In the genomic region with DNA sequence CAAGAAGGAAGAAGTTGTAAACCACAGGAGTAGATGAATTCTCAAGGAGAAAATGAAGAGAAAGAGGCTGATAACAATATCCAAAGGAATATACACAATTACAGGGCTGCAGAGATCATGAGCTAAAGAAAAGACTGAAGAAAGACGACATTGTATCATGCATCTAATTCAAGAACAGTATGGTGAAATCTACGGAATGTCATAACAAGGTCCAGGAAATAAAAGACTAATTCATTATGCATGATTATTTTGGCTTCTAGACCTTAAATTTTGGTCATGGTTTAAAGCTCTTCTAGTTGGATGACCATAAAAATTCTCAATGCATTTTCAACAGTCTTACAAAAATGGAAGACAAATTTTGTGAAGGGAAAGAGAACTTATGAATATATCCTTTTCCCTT, we compare ENCODE assay signal across 17 cellular contexts.
"Had no signal": no experiment of that assay in that cellular context is flagged by ENCODE, and none has a peak within 500 bp of the region (broad histone marks: within the 10 kb centered on the region; RNA-seq: fewer than 3 reads in every experiment).

No MANE protein-coding gene starts in this region.

- H3K4me3 Mint-ChIP-seq: activated naive CD4-positive, alpha-beta T cell treated with anti-CD3 and anti-CD28 coated beads for 36 hours; activated T-helper 1 cell treated with anti-CD3 and anti-CD28 coated beads, Interleukin-12 subunit alpha, Interleukin-12 subunit beta, Interleukin-2, Interleukin-4 antibody, amounts not matched to agents 30 ng/mL and 10 ng/mL and 1 ng/mL, durations not matched to agents 14 hours and 24 hours and 36 hours; neural crest cell; stimulated activated effector memory CD8-positive, alpha-beta T cell treated with anti-CD3 and anti-CD28 coated beads, Interleukin-12 subunit alpha, Interleukin-12 subunit beta, amount 100 ng/mL, for 72 hours; T-helper 17 cell; WTC11 had no signal

- H3K36me3 Mint-ChIP-seq: stimulated activated effector memory CD8-positive, alpha-beta T cell treated with anti-CD3 and anti-CD28 coated beads, Interleukin-12 subunit alpha, Interleukin-12 subunit beta, amount 100 ng/mL, for 72 hours; WTC11 had no signal

- H3K9me3 Mint-ChIP-seq: activated naive CD4-positive, alpha-beta T cell treated with anti-CD3 and anti-CD28 coated beads for 36 hours; activated T-helper 1 cell treated with anti-CD3 and anti-CD28 coated beads, Interleukin-12 subunit alpha, Interleukin-12 subunit beta, Interleukin-2, Interleukin-4 antibody, amounts not matched to agents 30 ng/mL and 10 ng/mL and 1 ng/mL, durations not matched to agents 14 hours and 24 hours and 36 hours; stimulated activated effector memory CD8-positive, alpha-beta T cell treated with anti-CD3 and anti-CD28 coated beads, Interleukin-12 subunit alpha, Interleukin-12 subunit beta, amount 100 ng/mL, for 72 hours; WTC11 had no signal

- DNase-seq: activated CD4-positive, alpha-beta T cell treated with anti-CD3 and anti-CD28 coated beads for 48 hours; activated naive CD4-positive, alpha-beta T cell treated with anti-CD3 and anti-CD28 coated beads for 36 hours; body of pancreas; cerebellar nuclear complex; left lung; mesenchymal stem cell; retina; T-helper 17 cell; tibial artery had no signal

- H3K79me2 ChIP-seq: parathyroid adenoma had no signal

- H3K36me3 ChIP-seq: adrenal gland, left lung, tibial artery, vagina had no signal

- H3K4me3 ChIP-seq: adrenal gland, body of pancreas, left lung, skin epidermis, tibial artery, vagina had no signal

- H2AFZ ChIP-seq: parathyroid adenoma had no signal

- H3K4me1 ChIP-seq: parathyroid adenoma had no signal

- H3K9me3 ChIP-seq: adrenal gland, body of pancreas, left lung, tibial artery, vagina had no signal

- H3K9ac ChIP-seq: parathyroid adenoma had no signal

- H3K27ac ChIP-seq: body of pancreas, parathyroid adenoma, tibial artery, vagina had no signal

- H3K27me3 ChIP-seq: adrenal gland, body of pancreas, left lung, tibial artery, vagina had no signal

- H3K27ac Mint-ChIP-seq: activated naive CD4-positive, alpha-beta T cell treated with anti-CD3 and anti-CD28 coated beads for 36 hours; activated T-helper 1 cell treated with anti-CD3 and anti-CD28 coated beads, Interleukin-12 subunit alpha, Interleukin-12 subunit beta, Interleukin-2, Interleukin-4 antibody, amounts not matched to agents 30 ng/mL and 10 ng/mL and 1 ng/mL, durations not matched to agents 14 hours and 24 hours and 36 hours; stimulated activated effector memory CD8-positive, alpha-beta T cell treated with anti-CD3 and anti-CD28 coated beads, Interleukin-12 subunit alpha, Interleukin-12 subunit beta, amount 100 ng/mL, for 72 hours; T-helper 17 cell; WTC11 had no signal
